In genomic region chr16:1942810-1943726, GRCh38 we compare ENCODE assay signal across 7 cellular contexts. TPM values are rescaled to one million over a fixed set of nuclear protein-coding genes. Genes with fewer than 3 reads are reported as not detected.
DNase-seq lines count a peak whose midpoint lies in the region; ATAC-seq, FAIRE-seq and TF ChIP-seq lines count a peak whose summit lies in the region.

MSRB1 (minus strand) TSS chr16:1943199; CDS start chr16:1943156, 43 bp downstream.

- H3K27me3 Mint-ChIP-seq in astrocyte (ENCODE audit: low read depth, unreplicated experiment), result peaks cover 4% of the 10 kb centered on the region

- intact Hi-C loops in right cardiac atrium (cut with DNase I), result no loop called here

- FAIRE-seq in astrocyte (lab: Jason Lieb, UNC), result no peak

- H3K4me1 Mint-ChIP-seq in astrocyte (ENCODE audit: low read depth, unreplicated experiment), result peaks cover 10% of the 10 kb centered on the region

- H3K9me3 ChIP-seq in astrocyte (ENCODE audit: insufficient read depth, low read depth, low read length), result no peaks in the 10 kb centered on the region
- no peaks in the 10 kb centered on the region for H3K9me3 ChIP-seq in right cardiac atrium (ENCODE audit: control insufficient read depth, low read length)

- peak within 1 kb of the TSS; percentile 61 for H3K27ac ChIP-seq in astrocyte (ENCODE audit: low read depth, low read length)
- peak within 1 kb of the TSS; percentile 69 for H3K27ac ChIP-seq in right cardiac atrium (ENCODE audit: low read length)

- peaks cover 16% of the 10 kb centered on the region for H3K79me2 ChIP-seq in astrocyte (ENCODE audit: insufficient read depth, low read length)

- peak within 1 kb of the TSS; percentile 70 for H3K4me3 ChIP-seq in astrocyte (ENCODE audit: insufficient read depth, low read depth, low read length)
- peak within 1 kb of the TSS; percentile 78 for H3K4me3 ChIP-seq in right cardiac atrium (ENCODE audit: low read length)

- peak within 1 kb of the TSS; percentile 97 for H3K4me2 ChIP-seq in astrocyte (ENCODE audit: low read length)

- TF ChIP-seq CTCF in astrocyte (IDR thresholded peaks at IDR 0.05; ENCODE audit: insufficient read depth, low read depth, low read length), result no peak

- DNase-seq in NCI-H2029 (lab: John Stamatoyannopoulos, UW) (peak; percentile 98), T-helper 22 cell (ENCODE audit: low read depth) (peak; percentile 99), astrocyte (ENCODE audit: low read depth) (peak; percentile 90), right cardiac atrium (peak; percentile 100), renal cortical epithelial cell (ENCODE audit: low read depth) (peak; percentile 92)

- H3K27me3 ChIP-seq in astrocyte (ENCODE audit: insufficient read depth, low read length) (no peaks in the 10 kb centered on the region), right cardiac atrium (ENCODE audit: control insufficient read depth, insufficient read depth) (no peaks in the 10 kb centered on the region)

- peaks cover 1% of the 10 kb centered on the region for H3K36me3 Mint-ChIP-seq in astrocyte (ENCODE audit: low read depth, unreplicated experiment)

- H3K9me3 Mint-ChIP-seq in astrocyte (ENCODE audit: unreplicated experiment), result no peaks in the 10 kb centered on the region

- H3K4me1 ChIP-seq in astrocyte (ENCODE audit: insufficient read depth, low read length), result peaks cover 21% of the 10 kb centered on the region
- peaks cover 5% of the 10 kb centered on the region for H3K4me1 ChIP-seq in right cardiac atrium (ENCODE audit: control insufficient read depth, insufficient read depth, low read length)

- H3K36me3 ChIP-seq in astrocyte (ENCODE audit: insufficient read depth, low read length), result peaks cover 7% of the 10 kb centered on the region

- peak within 1 kb of the TSS; percentile 86 for H3K4me3 Mint-ChIP-seq in astrocyte (ENCODE audit: unreplicated experiment)

- peak within 1 kb of the TSS; percentile 85 for H3K9ac ChIP-seq in astrocyte (ENCODE audit: low read length)

- TF ChIP-seq POLR2A in GM18505 (IDR thresholded peaks at IDR 0.05; ENCODE audit: borderline replicate concordance, extremely low read depth, insufficient read depth, insufficient read length), result peak; percentile 84

- H4K20me1 ChIP-seq in astrocyte (ENCODE audit: insufficient read depth, low read length), result peaks cover 10% of the 10 kb centered on the region

- peak within 1 kb of the TSS; percentile 83 for H2AFZ ChIP-seq in astrocyte (ENCODE audit: low read depth, low read length)

- H3K27ac Mint-ChIP-seq in astrocyte (ENCODE audit: unreplicated experiment), result peak within 1 kb of the TSS; percentile 12

- WGBS in right cardiac atrium, result 1% methylated on average over 77 of the region's 77 CpGs

- ATAC-seq in GM18505 (IDR thresholded peaks at IDR 0.05; ENCODE audit: unreplicated experiment), result peak; percentile 90
- peak; percentile 83 for ATAC-seq in HG02973 (IDR thresholded peaks at IDR 0.05; ENCODE audit: unreplicated experiment)
- ATAC-seq in right cardiac atrium, result peak; percentile 96

RNA-seq across cellular contexts. Expression of gene MSRB1, which starts in this region (rescaled TPM):
- total RNA-seq in astrocyte (23.7 and 25.8 TPM in 2 replicates), right cardiac atrium (10 to 100 TPM; 18.0 to 34.0 (median 26.2) TPM), renal cortical epithelial cell (9.6 and 10.8 TPM in 2 replicates)
- 39.2 TPM for polyA plus RNA-seq in right cardiac atrium

Comparison
In these comparisons a context has a peak if more than half of its experiments do, and no peak if none do; other contexts are left out.
1. Peak in every context shown above with its lines: DNase-seq, ATAC-seq, H3K4me3 ChIP-seq and H3K27ac ChIP-seq.